ENCODE assay signal across 1 cellular context in the genomic region with DNA sequence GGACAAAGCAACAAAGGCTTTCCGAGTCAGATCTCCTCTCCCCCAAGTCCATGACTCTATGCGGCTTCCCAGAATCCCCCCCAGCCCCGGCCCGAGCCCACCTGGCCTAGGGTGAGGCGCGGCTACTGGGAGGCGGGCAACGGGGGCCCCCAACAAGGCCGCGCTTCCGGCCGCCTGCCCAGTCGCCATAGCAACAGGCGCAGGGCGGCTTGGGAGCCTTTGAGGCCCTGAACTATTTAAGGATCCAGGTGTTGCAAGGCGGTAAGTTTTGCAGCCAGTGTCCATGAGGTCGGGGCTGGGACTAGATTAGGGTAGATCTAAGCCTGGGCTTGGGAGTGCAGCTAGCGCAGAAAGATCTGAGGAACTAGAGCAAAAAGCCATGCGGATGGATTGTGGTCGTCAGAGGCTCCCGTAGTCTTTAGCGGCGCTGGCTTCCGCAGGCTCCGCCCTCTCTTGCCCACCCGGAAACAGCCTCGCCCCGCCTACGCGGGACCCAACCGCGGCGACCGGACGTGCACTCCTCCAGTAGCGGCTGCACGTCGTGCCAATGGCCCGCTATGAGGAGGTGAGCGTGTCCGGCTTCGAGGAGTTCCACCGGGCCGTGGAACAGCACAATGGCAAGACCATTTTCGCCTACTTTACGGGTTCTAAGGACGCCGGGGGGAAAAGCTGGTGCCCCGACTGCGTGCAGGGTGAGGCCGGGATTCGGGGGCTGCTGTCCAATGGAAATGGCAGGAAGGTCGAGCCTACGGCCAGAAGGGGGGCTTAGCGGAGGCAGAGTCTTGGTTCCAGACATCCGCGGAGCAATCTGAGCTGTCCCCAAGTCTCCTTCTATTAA.
A peak's percentile ranks its signal among the peaks of the same experiment; 100 is the strongest.
TF ChIP-seq lines count a peak whose summit lies in the region.

Gene KIAA0753 (minus strand): TSS at position 176 of the 838 bp plus-strand sequence. CDS start 5,608 bp downstream, outside the sequence.
Gene TXNDC17 (plus strand): TSS at position 525 of the 838 bp plus-strand sequence. CDS start 23 bp downstream, at position 548.

TF ChIP-seq in K562, 482 proteins besides CTCF, POLR2A, EP300 and RAD21 (continued from another document and continues in another):
- TF ChIP-seq, protein P1, sequence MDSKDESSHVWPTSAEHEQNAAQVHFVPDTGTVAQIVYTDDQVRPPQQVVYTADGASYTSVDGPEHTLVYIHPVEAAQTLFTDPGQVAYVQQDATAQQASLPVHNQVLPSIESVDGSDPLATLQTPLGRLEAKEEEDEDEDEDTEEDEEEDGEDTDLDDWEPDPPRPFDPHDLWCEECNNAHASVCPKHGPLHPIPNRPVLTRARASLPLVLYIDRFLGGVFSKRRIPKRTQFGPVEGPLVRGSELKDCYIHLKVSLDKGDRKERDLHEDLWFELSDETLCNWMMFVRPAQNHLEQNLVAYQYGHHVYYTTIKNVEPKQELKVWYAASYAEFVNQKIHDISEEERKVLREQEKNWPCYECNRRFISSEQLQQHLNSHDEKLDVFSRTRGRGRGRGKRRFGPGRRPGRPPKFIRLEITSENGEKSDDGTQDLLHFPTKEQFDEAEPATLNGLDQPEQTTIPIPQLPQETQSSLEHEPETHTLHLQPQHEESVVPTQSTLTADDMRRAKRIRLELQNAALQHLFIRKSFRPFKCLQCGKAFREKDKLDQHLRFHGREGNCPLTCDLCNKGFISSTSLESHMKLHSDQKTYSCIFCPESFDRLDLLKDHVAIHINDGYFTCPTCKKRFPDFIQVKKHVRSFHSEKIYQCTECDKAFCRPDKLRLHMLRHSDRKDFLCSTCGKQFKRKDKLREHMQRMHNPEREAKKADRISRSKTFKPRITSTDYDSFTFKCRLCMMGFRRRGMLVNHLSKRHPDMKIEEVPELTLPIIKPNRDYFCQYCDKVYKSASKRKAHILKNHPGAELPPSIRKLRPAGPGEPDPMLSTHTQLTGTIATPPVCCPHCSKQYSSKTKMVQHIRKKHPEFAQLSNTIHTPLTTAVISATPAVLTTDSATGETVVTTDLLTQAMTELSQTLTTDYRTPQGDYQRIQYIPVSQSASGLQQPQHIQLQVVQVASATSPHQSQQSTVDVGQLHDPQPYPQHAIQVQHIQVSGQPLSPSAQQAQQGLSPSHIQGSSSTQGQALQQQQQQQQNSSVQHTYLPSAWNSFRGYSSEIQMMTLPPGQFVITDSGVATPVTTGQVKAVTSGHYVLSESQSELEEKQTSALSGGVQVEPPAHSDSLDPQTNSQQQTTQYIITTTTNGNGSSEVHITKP (IDR thresholded peaks at IDR 0.05; ENCODE audit: partially characterized antibody), result no peak
- TF ChIP-seq DLX4 (CRISPR knock-in tag; IDR thresholded peaks at IDR 0.05) (no peak), RBFOX2 (IDR thresholded peaks at IDR 0.05; ENCODE audit: low read depth, low read length) (peak; percentile 97), SAP30 (IDR thresholded peaks at IDR 0.05; ENCODE audit: borderline replicate concordance, insufficient read depth, low read depth, low read length, poor library complexity, severe bottlenecking) (peak; percentile 45), COPS2 (conservative IDR thresholded peaks at IDR 0.05) (no peak), FOSL1 (tag; conservative IDR thresholded peaks at IDR 0.05) (no peak), ZBTB8A (IDR thresholded peaks at IDR 0.05; ENCODE audit: partially characterized antibody) (no peak), TCF7 (IDR thresholded peaks at IDR 0.05; ENCODE audit: borderline replicate concordance) (no peak), ELF1 (tag; IDR thresholded peaks at IDR 0.05) (peak; percentile 95), BRF2 (IDR thresholded peaks at IDR 0.05; ENCODE audit: borderline replicate concordance, insufficient read depth, insufficient read length) (no peak), ZNF197 (CRISPR knock-in tag; IDR thresholded peaks at IDR 0.05; ENCODE audit: low read depth) (no peak), SMAD1 (IDR thresholded peaks at IDR 0.05; ENCODE audit: low read depth, low read length, partially characterized antibody) (peak; percentile 32), HNRNPK (IDR thresholded peaks at IDR 0.05; ENCODE audit: low read depth, low read length, poor library complexity, severe bottlenecking) (no peak), CREB1 (IDR thresholded peaks at IDR 0.05) (no peak), CREB1 (CRISPR knock-in tag; IDR thresholded peaks at IDR 0.05) (0 out of 2 replicates have a peak, but pooled peaks have one; percentile 19), NONO (IDR thresholded peaks at IDR 0.05; ENCODE audit: low read depth in 2 of 2, low read length in 1 of 2) (no peak), POU5F1 (IDR thresholded peaks at IDR 0.05; ENCODE audit: borderline replicate concordance, low read depth, low read length, partially characterized antibody) (peak; percentile 79), ZNF57 (CRISPR knock-in tag; IDR thresholded peaks at IDR 0.05) (no peak), RBM22 (IDR thresholded peaks at IDR 0.05; ENCODE audit: low read depth, low read length, poor library complexity, severe bottlenecking) (peak; percentile 87), KLF13 (tag; IDR thresholded peaks at IDR 0.05; ENCODE audit: borderline replicate concordance, low read depth) (no peak; the same call in 1 of the 2 replicates), IFI16 (CRISPR knock-in tag; IDR thresholded peaks at IDR 0.05) (no peak), LARP7 (IDR thresholded peaks at IDR 0.05) (no peak)
- TF ChIP-seq, protein P2, sequence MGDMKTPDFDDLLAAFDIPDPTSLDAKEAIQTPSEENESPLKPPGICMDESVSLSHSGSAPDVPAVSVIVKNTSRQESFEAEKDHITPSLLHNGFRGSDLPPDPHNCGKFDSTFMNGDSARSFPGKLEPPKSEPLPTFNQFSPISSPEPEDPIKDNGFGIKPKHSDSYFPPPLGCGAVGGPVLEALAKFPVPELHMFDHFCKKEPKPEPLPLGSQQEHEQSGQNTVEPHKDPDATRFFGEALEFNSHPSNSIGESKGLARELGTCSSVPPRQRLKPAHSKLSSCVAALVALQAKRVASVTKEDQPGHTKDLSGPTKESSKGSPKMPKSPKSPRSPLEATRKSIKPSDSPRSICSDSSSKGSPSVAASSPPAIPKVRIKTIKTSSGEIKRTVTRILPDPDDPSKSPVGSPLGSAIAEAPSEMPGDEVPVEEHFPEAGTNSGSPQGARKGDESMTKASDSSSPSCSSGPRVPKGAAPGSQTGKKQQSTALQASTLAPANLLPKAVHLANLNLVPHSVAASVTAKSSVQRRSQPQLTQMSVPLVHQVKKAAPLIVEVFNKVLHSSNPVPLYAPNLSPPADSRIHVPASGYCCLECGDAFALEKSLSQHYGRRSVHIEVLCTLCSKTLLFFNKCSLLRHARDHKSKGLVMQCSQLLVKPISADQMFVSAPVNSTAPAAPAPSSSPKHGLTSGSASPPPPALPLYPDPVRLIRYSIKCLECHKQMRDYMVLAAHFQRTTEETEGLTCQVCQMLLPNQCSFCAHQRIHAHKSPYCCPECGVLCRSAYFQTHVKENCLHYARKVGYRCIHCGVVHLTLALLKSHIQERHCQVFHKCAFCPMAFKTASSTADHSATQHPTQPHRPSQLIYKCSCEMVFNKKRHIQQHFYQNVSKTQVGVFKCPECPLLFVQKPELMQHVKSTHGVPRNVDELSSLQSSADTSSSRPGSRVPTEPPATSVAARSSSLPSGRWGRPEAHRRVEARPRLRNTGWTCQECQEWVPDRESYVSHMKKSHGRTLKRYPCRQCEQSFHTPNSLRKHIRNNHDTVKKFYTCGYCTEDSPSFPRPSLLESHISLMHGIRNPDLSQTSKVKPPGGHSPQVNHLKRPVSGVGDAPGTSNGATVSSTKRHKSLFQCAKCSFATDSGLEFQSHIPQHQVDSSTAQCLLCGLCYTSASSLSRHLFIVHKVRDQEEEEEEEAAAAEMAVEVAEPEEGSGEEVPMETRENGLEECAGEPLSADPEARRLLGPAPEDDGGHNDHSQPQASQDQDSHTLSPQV (IDR thresholded peaks at IDR 0.05), result no peak
- TF ChIP-seq, protein P3, sequence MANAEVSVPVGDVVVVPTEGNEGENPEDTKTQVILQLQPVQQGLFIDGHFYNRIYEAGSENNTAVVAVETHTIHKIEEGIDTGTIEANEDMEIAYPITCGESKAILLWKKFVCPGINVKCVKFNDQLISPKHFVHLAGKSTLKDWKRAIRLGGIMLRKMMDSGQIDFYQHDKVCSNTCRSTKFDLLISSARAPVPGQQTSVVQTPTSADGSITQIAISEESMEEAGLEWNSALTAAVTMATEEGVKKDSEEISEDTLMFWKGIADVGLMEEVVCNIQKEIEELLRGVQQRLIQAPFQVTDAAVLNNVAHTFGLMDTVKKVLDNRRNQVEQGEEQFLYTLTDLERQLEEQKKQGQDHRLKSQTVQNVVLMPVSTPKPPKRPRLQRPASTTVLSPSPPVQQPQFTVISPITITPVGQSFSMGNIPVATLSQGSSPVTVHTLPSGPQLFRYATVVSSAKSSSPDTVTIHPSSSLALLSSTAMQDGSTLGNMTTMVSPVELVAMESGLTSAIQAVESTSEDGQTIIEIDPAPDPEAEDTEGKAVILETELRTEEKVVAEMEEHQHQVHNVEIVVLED (CRISPR knock-in tag; IDR thresholded peaks at IDR 0.05), result peak; percentile 50
- TF ChIP-seq, protein P4, sequence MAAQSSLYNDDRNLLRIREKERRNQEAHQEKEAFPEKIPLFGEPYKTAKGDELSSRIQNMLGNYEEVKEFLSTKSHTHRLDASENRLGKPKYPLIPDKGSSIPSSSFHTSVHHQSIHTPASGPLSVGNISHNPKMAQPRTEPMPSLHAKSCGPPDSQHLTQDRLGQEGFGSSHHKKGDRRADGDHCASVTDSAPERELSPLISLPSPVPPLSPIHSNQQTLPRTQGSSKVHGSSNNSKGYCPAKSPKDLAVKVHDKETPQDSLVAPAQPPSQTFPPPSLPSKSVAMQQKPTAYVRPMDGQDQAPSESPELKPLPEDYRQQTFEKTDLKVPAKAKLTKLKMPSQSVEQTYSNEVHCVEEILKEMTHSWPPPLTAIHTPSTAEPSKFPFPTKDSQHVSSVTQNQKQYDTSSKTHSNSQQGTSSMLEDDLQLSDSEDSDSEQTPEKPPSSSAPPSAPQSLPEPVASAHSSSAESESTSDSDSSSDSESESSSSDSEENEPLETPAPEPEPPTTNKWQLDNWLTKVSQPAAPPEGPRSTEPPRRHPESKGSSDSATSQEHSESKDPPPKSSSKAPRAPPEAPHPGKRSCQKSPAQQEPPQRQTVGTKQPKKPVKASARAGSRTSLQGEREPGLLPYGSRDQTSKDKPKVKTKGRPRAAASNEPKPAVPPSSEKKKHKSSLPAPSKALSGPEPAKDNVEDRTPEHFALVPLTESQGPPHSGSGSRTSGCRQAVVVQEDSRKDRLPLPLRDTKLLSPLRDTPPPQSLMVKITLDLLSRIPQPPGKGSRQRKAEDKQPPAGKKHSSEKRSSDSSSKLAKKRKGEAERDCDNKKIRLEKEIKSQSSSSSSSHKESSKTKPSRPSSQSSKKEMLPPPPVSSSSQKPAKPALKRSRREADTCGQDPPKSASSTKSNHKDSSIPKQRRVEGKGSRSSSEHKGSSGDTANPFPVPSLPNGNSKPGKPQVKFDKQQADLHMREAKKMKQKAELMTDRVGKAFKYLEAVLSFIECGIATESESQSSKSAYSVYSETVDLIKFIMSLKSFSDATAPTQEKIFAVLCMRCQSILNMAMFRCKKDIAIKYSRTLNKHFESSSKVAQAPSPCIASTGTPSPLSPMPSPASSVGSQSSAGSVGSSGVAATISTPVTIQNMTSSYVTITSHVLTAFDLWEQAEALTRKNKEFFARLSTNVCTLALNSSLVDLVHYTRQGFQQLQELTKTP (IDR thresholded peaks at IDR 0.05; ENCODE audit: low read depth in 1 of 2, partially characterized antibody in 2 of 2), result peak in 1 of 2 experiments; percentile 87
- TF ChIP-seq, protein P5, sequence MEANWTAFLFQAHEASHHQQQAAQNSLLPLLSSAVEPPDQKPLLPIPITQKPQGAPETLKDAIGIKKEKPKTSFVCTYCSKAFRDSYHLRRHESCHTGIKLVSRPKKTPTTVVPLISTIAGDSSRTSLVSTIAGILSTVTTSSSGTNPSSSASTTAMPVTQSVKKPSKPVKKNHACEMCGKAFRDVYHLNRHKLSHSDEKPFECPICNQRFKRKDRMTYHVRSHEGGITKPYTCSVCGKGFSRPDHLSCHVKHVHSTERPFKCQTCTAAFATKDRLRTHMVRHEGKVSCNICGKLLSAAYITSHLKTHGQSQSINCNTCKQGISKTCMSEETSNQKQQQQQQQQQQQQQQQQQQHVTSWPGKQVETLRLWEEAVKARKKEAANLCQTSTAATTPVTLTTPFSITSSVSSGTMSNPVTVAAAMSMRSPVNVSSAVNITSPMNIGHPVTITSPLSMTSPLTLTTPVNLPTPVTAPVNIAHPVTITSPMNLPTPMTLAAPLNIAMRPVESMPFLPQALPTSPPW (CRISPR knock-in tag; IDR thresholded peaks at IDR 0.05), result peak; percentile 71
